ENCODE assay signal across 14 cellular contexts in the genomic region with DNA sequence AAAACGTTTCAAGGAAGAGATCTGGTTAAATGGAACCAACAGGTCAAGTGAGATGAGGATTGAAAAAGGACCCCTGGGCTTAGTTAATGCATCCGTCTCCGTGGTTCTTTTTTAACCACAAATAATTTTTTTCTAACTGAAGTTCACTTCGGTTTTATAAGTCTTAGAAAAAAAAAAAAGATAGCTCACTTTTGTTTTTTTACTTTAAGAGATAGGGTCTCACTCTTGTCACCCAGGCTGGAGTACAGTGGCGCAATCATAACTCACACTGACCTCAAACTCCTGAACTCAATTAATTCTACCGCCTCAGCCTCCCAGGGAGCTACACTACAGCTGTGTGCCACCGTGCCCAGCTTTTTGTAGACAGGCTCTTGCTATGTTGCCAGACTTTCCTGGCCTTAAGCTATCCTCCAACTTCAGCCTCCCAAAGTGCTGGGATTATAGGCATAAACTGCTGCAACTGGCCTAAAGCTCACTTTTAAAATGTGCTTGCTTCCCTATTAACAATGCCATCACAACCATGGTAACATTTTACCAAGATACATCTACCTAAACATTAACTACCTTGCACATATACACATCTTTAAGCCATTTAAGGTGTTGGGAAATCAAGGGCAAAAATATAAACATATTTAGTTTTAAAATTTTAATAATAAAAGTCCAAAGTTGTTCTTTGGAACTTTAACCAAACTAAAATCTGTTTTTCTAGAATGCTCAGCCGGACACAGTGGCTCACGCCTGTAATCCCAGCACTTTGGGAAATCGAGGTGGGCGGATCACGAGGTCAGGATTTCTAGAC. TPM values are rescaled to one million over a fixed set of nuclear protein-coding genes. Genes with fewer than 3 reads are reported as not detected.
A peak's percentile ranks its signal among the peaks of the same experiment; 100 is the strongest.
DNase-seq lines count a peak whose midpoint lies in the region; TF ChIP-seq lines count a peak whose summit lies in the region.
"Had no signal": no experiment of that assay in that cellular context is flagged by ENCODE, and none has a peak within 500 bp of the region (broad histone marks: within the 10 kb centered on the region; RNA-seq: fewer than 3 reads in every experiment).

No MANE protein-coding gene starts in this region.

- intact Hi-C loops in activated T-helper 2 cell treated with anti-CD3 and anti-CD28 coated beads, Interferon-gamma antibody, Interleukin-2, Interleukin-4, amounts not matched to agents 10 μg/mL and 5 μg/mL and 100 μg/mL, durations not matched to agents 14 hours and 24 hours and 36 hours (cut with micrococcal nuclease): no loop called here

- DNase-seq in AG04450 (ENCODE audit: low read depth, low spot score): no peak
- DNase-seq in activated T-helper 2 cell treated with anti-CD3 and anti-CD28 coated beads, Interferon-gamma antibody, Interleukin-2, Interleukin-4, amounts not matched to agents 10 μg/mL and 5 μg/mL and 100 μg/mL, durations not matched to agents 14 hours and 24 hours and 36 hours (ENCODE audit: low spot score): no peak
- DNase-seq in mesenchymal stem cell: peak; percentile 32
- no peak for DNase-seq in kidney glomerular epithelial cell (lab: John Stamatoyannopoulos, UW)
- DNase-seq in NCI-H345 treated with DMSO at 0.1 percent for 48 hours (lab: John Stamatoyannopoulos, UW; ENCODE audit: unreplicated experiment): no peak
- DNase-seq in NCI-H510A (lab: John Stamatoyannopoulos, UW): no peak
- DNase-seq in NCI-H1105 (lab: John Stamatoyannopoulos, UW): no peak
- DNase-seq: amniotic stem cell; heart right ventricle; NCI-H1436 treated with DMSO at 0.1 percent for 48 hours; stimulated activated naive CD4-positive, alpha-beta T cell; SW 1271 had no signal

- peak overlapping the region; percentile 1 for H3K9ac ChIP-seq in mesenchymal stem cell (ENCODE audit: low read length)

- H2AFZ ChIP-seq in mesenchymal stem cell (ENCODE audit: low read depth, low read length): no peak overlapping the region

- H3K18ac ChIP-seq in mesenchymal stem cell (ENCODE audit: low read depth in 1 of 2, low read length in 2 of 2): peak overlapping the region in 1 of 2 experiments; percentile 22

- H3K36me3 Mint-ChIP-seq in activated T-helper 2 cell treated with anti-CD3 and anti-CD28 coated beads, Interferon-gamma antibody, Interleukin-2, Interleukin-4, amounts not matched to agents 10 μg/mL and 5 μg/mL and 100 μg/mL, durations not matched to agents 14 hours and 24 hours and 36 hours (ENCODE audit: low read depth): peaks cover 90% of the 10 kb centered on the region

- no peak overlapping the region for H3K4ac ChIP-seq in mesenchymal stem cell (ENCODE audit: low read depth in 1 of 2, low read length in 2 of 2)

- no peaks in the 10 kb centered on the region for H3K9me3 Mint-ChIP-seq in activated T-helper 2 cell treated with anti-CD3 and anti-CD28 coated beads, Interferon-gamma antibody, Interleukin-2, Interleukin-4, amounts not matched to agents 10 μg/mL and 5 μg/mL and 100 μg/mL, durations not matched to agents 14 hours and 24 hours and 36 hours

- H4K91ac ChIP-seq in mesenchymal stem cell (ENCODE audit: low read length): no peak overlapping the region

- CTCF ChIA-PET in AG04450 (lab: Charles Lee): interaction anchor here (0.7 to 1.3 kb wide), 2 partner anchors 199 to 454 kb away, joined by 3 read pairs; a partner anchor contains a TSS

- peaks cover 14% of the 10 kb centered on the region for H3K4me1 ChIP-seq in mesenchymal stem cell (ENCODE audit: control insufficient read depth, insufficient read depth, low read depth, low read length)

- peak overlapping the region in 1 of 2 experiments; percentile 89 for H3K23ac ChIP-seq in mesenchymal stem cell (ENCODE audit: low read length in 2 of 2)

- H3K4me1 Mint-ChIP-seq in activated T-helper 2 cell treated with anti-CD3 and anti-CD28 coated beads, Interferon-gamma antibody, Interleukin-2, Interleukin-4, amounts not matched to agents 10 μg/mL and 5 μg/mL and 100 μg/mL, durations not matched to agents 14 hours and 24 hours and 36 hours (ENCODE audit: low read depth): peaks cover 52% of the 10 kb centered on the region

- H3K27me3 ChIP-seq in AG04450 (ENCODE audit: control insufficient read depth, insufficient read depth, low read length) (no peaks in the 10 kb centered on the region), mesenchymal stem cell (ENCODE audit: control insufficient read depth in 1 of 2, insufficient read depth in 1 of 2, low read length in 2 of 2) (no peaks in the 10 kb centered on the region)
- H3K27me3 ChIP-seq: heart right ventricle had no signal

- 85% methylated on average over 6 of the region's 12 CpGs for WGBS in mesenchymal stem cell

- TF ChIP-seq CTCF in AG04450 (IDR thresholded peaks at IDR 0.05; ENCODE audit: low read depth, low read length): no peak

- in situ Hi-C loops in GM18951 (cut with MboI; ENCODE audit: low sequenced_read_pairs, unreplicated experiment): no loop called here

- H3K4me2 ChIP-seq in mesenchymal stem cell (ENCODE audit: low read length, poor library complexity, severe bottlenecking): no peak overlapping the region

- H2BK12ac ChIP-seq in mesenchymal stem cell (ENCODE audit: low read length in 2 of 2): no peak overlapping the region

- no peak overlapping the region for H3K14ac ChIP-seq in mesenchymal stem cell (ENCODE audit: low read length in 2 of 2)

- POLR2A ChIA-PET in AG04450 (lab: Yijun Ruan, JAX): interaction anchor here (0.6 to 0.8 kb wide), 3 partner anchors 9 to 883 kb away, joined by 3 to 8 read pairs (median 6); no protein-coding TSS in a partner anchor

- peaks cover 34 to 66% of the 10 kb centered on the region in 2 experiments for H3K36me3 ChIP-seq in mesenchymal stem cell (ENCODE audit: control insufficient read depth in 1 of 2, insufficient read depth in 2 of 2, low read depth in 1 of 2, low read length in 2 of 2)

- H3K79me1 ChIP-seq in mesenchymal stem cell (replicated peaks; ENCODE audit: low read length, poor library complexity, severe bottlenecking): no peaks in the 10 kb centered on the region

- H2BK5ac ChIP-seq in mesenchymal stem cell (ENCODE audit: low read depth, low read length, poor library complexity, severe bottlenecking): no peak overlapping the region

- H3K4me3 ChIP-seq in AG04450 (ENCODE audit: low read depth, low read length): no peak overlapping the region
- H3K4me3 ChIP-seq in mesenchymal stem cell (ENCODE audit: insufficient read depth in 1 of 2, low read depth in 1 of 2, low read length in 2 of 2): no peak overlapping the region
- H3K4me3 ChIP-seq: heart right ventricle had no signal

- no peaks in the 10 kb centered on the region for H3K9me3 ChIP-seq in AG04450 (ENCODE audit: control insufficient read depth, insufficient read depth, low read length)
- H3K9me3 ChIP-seq in mesenchymal stem cell (ENCODE audit: control insufficient read depth, low read length): no peaks in the 10 kb centered on the region
- H3K9me3 ChIP-seq: heart right ventricle had no signal

- H3K27me3 Mint-ChIP-seq in activated T-helper 2 cell treated with anti-CD3 and anti-CD28 coated beads, Interferon-gamma antibody, Interleukin-2, Interleukin-4, amounts not matched to agents 10 μg/mL and 5 μg/mL and 100 μg/mL, durations not matched to agents 14 hours and 24 hours and 36 hours (ENCODE audit: low read depth): no peaks in the 10 kb centered on the region

- H3K27ac ChIP-seq in AG04450 (ENCODE audit: low read depth, low read length) (peak overlapping the region; percentile 24), mesenchymal stem cell (ENCODE audit: low read length, poor library complexity, severe bottlenecking) (peak overlapping the region; percentile 47)

- peak overlapping the region; percentile 56 for H3K27ac Mint-ChIP-seq in activated T-helper 2 cell treated with anti-CD3 and anti-CD28 coated beads, Interferon-gamma antibody, Interleukin-2, Interleukin-4, amounts not matched to agents 10 μg/mL and 5 μg/mL and 100 μg/mL, durations not matched to agents 14 hours and 24 hours and 36 hours

- no peak overlapping the region for H2BK15ac ChIP-seq in mesenchymal stem cell (ENCODE audit: low read depth, poor library complexity, severe bottlenecking)

- no peak overlapping the region for H2AK5ac ChIP-seq in mesenchymal stem cell (ENCODE audit: low read length, severe bottlenecking)

- H2BK120ac ChIP-seq in mesenchymal stem cell (ENCODE audit: low read depth, low read length): no peak overlapping the region

- peak; percentile 14 for TF ChIP-seq POLR2A in GM18951 (IDR thresholded peaks at IDR 0.05; ENCODE audit: extremely low read depth, insufficient read depth, insufficient read length)

- no peak overlapping the region for H4K8ac ChIP-seq in mesenchymal stem cell (ENCODE audit: low read length)

- H3K4me3 Mint-ChIP-seq in activated T-helper 2 cell treated with anti-CD3 and anti-CD28 coated beads, Interferon-gamma antibody, Interleukin-2, Interleukin-4, amounts not matched to agents 10 μg/mL and 5 μg/mL and 100 μg/mL, durations not matched to agents 14 hours and 24 hours and 36 hours (ENCODE audit: low read depth): peak overlapping the region; percentile 35

RNA-seq across cellular contexts. Expression of a gene that starts 11.6 kb away (rescaled TPM):
- 813 and 828 TPM in 2 replicates for polyA plus RNA-seq in AG04450 (2011; rRNA removed)
- 452 and 470 TPM in 2 replicates for polyA minus RNA-seq in AG04450 (2011; rRNA and poly(A)+ RNA removed)
- total RNA-seq in activated T-helper 2 cell treated with anti-CD3 and anti-CD28 coated beads, Interferon-gamma antibody, Interleukin-2, Interleukin-4, amounts not matched to agents 10 μg/mL and 5 μg/mL and 100 μg/mL, durations not matched to agents 14 hours and 24 hours and 36 hours: 972 and 976 TPM in 2 replicates
- 493 TPM for polyA plus RNA-seq in mesenchymal stem cell (2013, experiment 1 of 2)
- polyA plus RNA-seq in mesenchymal stem cell (2013, experiment 2 of 2): 510 TPM

RNA-seq across cellular contexts. Expression of a gene that starts 22.3 kb away (rescaled TPM):
- not detected in 2 replicates for polyA plus RNA-seq in AG04450 (2011; rRNA removed)
- not detected in 2 replicates for polyA minus RNA-seq in AG04450 (2011; rRNA and poly(A)+ RNA removed)
- total RNA-seq in activated T-helper 2 cell treated with anti-CD3 and anti-CD28 coated beads, Interferon-gamma antibody, Interleukin-2, Interleukin-4, amounts not matched to agents 10 μg/mL and 5 μg/mL and 100 μg/mL, durations not matched to agents 14 hours and 24 hours and 36 hours: not detected in 2 replicates
- 0.18 TPM for polyA plus RNA-seq in mesenchymal stem cell (2013, experiment 1 of 2)
- polyA plus RNA-seq in mesenchymal stem cell (2013, experiment 2 of 2): 0.10 TPM
- total RNA-seq: Daoy had no signal
